In the genomic region with DNA sequence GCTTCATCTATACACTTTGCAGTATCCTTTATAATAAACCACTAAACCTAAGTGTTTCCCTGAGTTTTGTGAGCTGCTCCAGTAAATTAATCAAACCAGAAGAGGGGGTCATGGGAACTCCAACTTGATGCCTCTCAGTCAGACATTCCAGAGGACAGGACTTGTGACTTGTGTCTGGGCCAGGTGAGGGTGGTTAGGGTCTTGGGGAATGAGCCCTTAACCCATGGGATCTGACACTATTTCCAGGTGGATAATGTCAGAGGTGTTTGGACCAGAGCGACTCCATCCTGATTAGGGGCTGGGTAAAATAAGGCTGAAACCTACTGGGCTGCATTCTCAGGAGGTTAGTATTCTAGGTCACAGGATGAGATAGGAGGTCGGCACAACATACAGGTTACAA, we compare ENCODE assay signal across 19 cellular contexts.
"Had no signal": no experiment of that assay in that cellular context is flagged by ENCODE, and none has a peak within 500 bp of the region (broad histone marks: within the 10 kb centered on the region; RNA-seq: fewer than 3 reads in every experiment).

No MANE protein-coding gene starts in this region.

- H3K36me3 ChIP-seq: esophagus squamous epithelium, gastrocnemius medialis, left lung, lower lobe of right lung had no signal

- DNase-seq: dorsolateral prefrontal cortex; effector CD4-positive, alpha-beta T cell; effector memory CD4-positive, alpha-beta T cell; erythroblast; esophagus squamous epithelium; foreskin fibroblast; gastrocnemius medialis; glutamatergic neuron; head of caudate nucleus; heart right ventricle; hippocampal formation; left cardiac atrium; left lung; left ventricle myocardium superior; lower lobe of right lung; mesenchymal stem cell; mucosa of descending colon had no signal

- H3K4me3 ChIP-seq: coronary artery, dorsolateral prefrontal cortex, esophagus squamous epithelium, gastrocnemius medialis, heart right ventricle, left lung, lower lobe of right lung, mucosa of descending colon had no signal

- H3K9me3 Mint-ChIP-seq: mesothelial cell of epicardium had no signal

- H3K9me3 ChIP-seq: esophagus squamous epithelium, gastrocnemius medialis, heart right ventricle, left lung, lower lobe of right lung, mucosa of descending colon had no signal

- H3K4me1 ChIP-seq: gastrocnemius medialis, heart right ventricle had no signal

- H3K4me3 Mint-ChIP-seq: mesothelial cell of epicardium had no signal

- ATAC-seq: gastrocnemius medialis, heart right ventricle, left cardiac atrium, left lung, left ventricle myocardium superior, lower lobe of right lung, mucosa of descending colon had no signal

- H3K27ac ChIP-seq: coronary artery, dorsolateral prefrontal cortex, gastrocnemius medialis, heart right ventricle, left lung, lower lobe of right lung had no signal

- H3K27me3 ChIP-seq: dorsolateral prefrontal cortex, esophagus squamous epithelium, gastrocnemius medialis, left lung had no signal
